27 cellular contexts compared by ENCODE assay signal in the genomic region with DNA sequence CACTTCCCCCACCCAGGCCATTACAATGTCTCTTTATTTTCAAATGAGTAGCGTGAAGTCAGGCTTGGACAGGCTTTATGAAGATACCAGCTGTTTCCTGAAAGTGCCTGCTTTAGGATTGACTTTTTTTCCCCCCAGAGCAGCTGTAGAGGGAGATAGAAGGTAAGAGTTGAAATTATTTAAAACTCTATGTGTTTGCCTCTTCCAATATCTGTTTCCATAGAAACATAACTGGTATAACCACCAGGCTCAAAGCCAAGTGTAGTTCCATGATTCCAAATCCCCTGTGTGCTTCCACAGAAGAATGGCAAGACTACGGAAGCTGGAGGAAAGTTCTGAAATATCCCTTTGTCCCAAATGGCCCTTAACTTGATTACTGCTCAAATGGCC.
A peak's percentile ranks its signal among the peaks of the same experiment; 100 is the strongest.
DNase-seq lines count a peak whose midpoint lies in the region; ATAC-seq and TF ChIP-seq lines count a peak whose summit lies in the region.
"Had no signal": no experiment of that assay in that cellular context is flagged by ENCODE, and none has a peak within 500 bp of the region (broad histone marks: within the 10 kb centered on the region; RNA-seq: fewer than 3 reads in every experiment).

No MANE protein-coding gene starts in this region.

- no peak overlapping the region for H3K27ac Mint-ChIP-seq in CD8-positive, alpha-beta T cell
- H3K27ac Mint-ChIP-seq: CD4-positive, alpha-beta memory T cell had no signal

- WGBS in lower leg skin, 2 donors = 62 to 66% methylated on average over 2 of the region's 2 CpGs

- no peak for ATAC-seq in CD8-positive, alpha-beta T cell
- no peak for ATAC-seq in GM21717 (IDR thresholded peaks at IDR 0.05; ENCODE audit: unreplicated experiment)
- ATAC-seq: Right ventricle myocardium inferior, SK-N-SH treated with all-trans-retinoic acid at 6 μM for 48 hours had no signal

- peaks cover 2% of the 10 kb centered on the region for H3K9me3 Mint-ChIP-seq in CD8-positive, alpha-beta T cell

- peaks cover 4% of the 10 kb centered on the region for H3K27me3 ChIP-seq in CD8-positive, alpha-beta T cell (ENCODE audit: insufficient read depth, low read length)

- CTCF ChIA-PET in CD8-positive, alpha-beta T cell (lab: Charles Lee) = no interaction called here

- no peak overlapping the region for H3K4me3 ChIP-seq in lower leg skin (ENCODE audit: low read depth, poor library complexity, severe bottlenecking)
- no peak overlapping the region for H3K4me3 ChIP-seq in CD8-positive, alpha-beta T cell (ENCODE audit: low read depth, low read length)
- H3K4me3 ChIP-seq: GM23248, PC-9, SJCRH30 had no signal

- no peak for TF ChIP-seq POLR2A in lower leg skin (IDR thresholded peaks at IDR 0.05)

- POLR2A ChIA-PET in CD8-positive, alpha-beta T cell (lab: Charles Lee) = no interaction called here

- no peaks in the 10 kb centered on the region for H3K9me3 ChIP-seq in CD8-positive, alpha-beta T cell (ENCODE audit: low read length)
- H3K9me3 ChIP-seq: Caco-2, SJCRH30 had no signal

- intact Hi-C loops in lower leg skin (cut with DNase I; ENCODE audit: low total_unique reads) = no loop called here
- intact Hi-C loops in CD8-positive, alpha-beta T cell (cut with DNase I, micrococcal nuclease) = no loop called here

- no peak overlapping the region for H3K27ac ChIP-seq in CD8-positive, alpha-beta T cell (ENCODE audit: low read depth, low read length)
- H3K27ac ChIP-seq: GM23248, PC-9, SJCRH30 had no signal

- no peaks in the 10 kb centered on the region for H3K4me1 ChIP-seq in CD8-positive, alpha-beta T cell (ENCODE audit: insufficient read depth, low read length)
- H3K4me1 ChIP-seq: Caco-2, SJCRH30 had no signal

- H3K4me3 Mint-ChIP-seq in CD8-positive, alpha-beta T cell = no peak overlapping the region
- H3K4me3 Mint-ChIP-seq: CD4-positive, alpha-beta memory T cell had no signal

- DNase-seq in Ammon's horn (ENCODE audit: low spot score) = peak; percentile 16
- DNase-seq in NCI-H1694 (lab: John Stamatoyannopoulos, UW) = peak; percentile 73
- peak; percentile 44 for DNase-seq in NCI-H69 (lab: John Stamatoyannopoulos, UW)
- DNase-seq in dermis microvascular lymphatic vessel endothelial cell (ENCODE audit: low read depth in 2 of 2) = peak; percentile 80 to 91
- DNase-seq in lower leg skin (ENCODE audit: low spot score in 2 of 2) = no peak
- no peak for DNase-seq in CD8-positive, alpha-beta T cell
- DNase-seq in NOMO-1 treated with DMSO at 0.1 percent for 48 hours (lab: John Stamatoyannopoulos, UW; ENCODE audit: unreplicated experiment) = no peak
- DNase-seq: 8988T; ACHN; Caco-2; CD4-positive, alpha-beta memory T cell; DND-41; GM23248; H7; Karpas-422; NCI-H1092; NCI-H1417 treated with DMSO at 0.1 percent for 48 hours; NCI-H187 treated with DMSO at 0.1 percent for 48 hours; NCI-H2107; NCI-H226; NCI-H510A; NK-92 treated with Interleukin-12 subunit alpha and Interleukin-12 subunit beta, amount 100 ng/mL, for 24 hours; PC-9 had no signal

- no peak for TF ChIP-seq CTCF in lower leg skin (IDR thresholded peaks at IDR 0.05)
- no peak for TF ChIP-seq CTCF in CD8-positive, alpha-beta T cell (IDR thresholded peaks at IDR 0.05)

- no peaks in the 10 kb centered on the region for H3K36me3 Mint-ChIP-seq in CD8-positive, alpha-beta T cell
- H3K36me3 Mint-ChIP-seq: CD4-positive, alpha-beta memory T cell had no signal

- peaks cover 21% of the 10 kb centered on the region for H3K27me3 Mint-ChIP-seq in CD8-positive, alpha-beta T cell (ENCODE audit: low read depth)

- no peaks in the 10 kb centered on the region for H3K36me3 ChIP-seq in CD8-positive, alpha-beta T cell (ENCODE audit: insufficient read depth, low read length)
- H3K36me3 ChIP-seq: SJCRH30 had no signal

- H3K4me1 Mint-ChIP-seq in CD8-positive, alpha-beta T cell (ENCODE audit: low read depth) = no peaks in the 10 kb centered on the region
- H3K4me1 Mint-ChIP-seq: CD4-positive, alpha-beta memory T cell had no signal

Comparison
In these comparisons a context has a peak if more than half of its experiments do, and no peak if none do; other contexts are left out.
1. DNase-seq: peak in Ammon's horn (single experiment), NCI-H1694 (single experiment), NCI-H69 (single experiment) and dermis microvascular lymphatic vessel endothelial cell (2 of 2); none in lower leg skin (0 of 2), CD8-positive, alpha-beta T cell (0 of 7) and NOMO-1 treated with DMSO at 0.1 percent for 48 hours (single experiment).